Comparison of ENCODE assay signal across 8 cellular contexts in genomic region chr19:43620061-43621001, GRCh38. TPM values are rescaled to one million over a fixed set of nuclear protein-coding genes. Genes with fewer than 3 reads are reported as not detected.
A peak's percentile ranks its signal among the peaks of the same experiment; 100 is the strongest.
DNase-seq lines count a peak whose midpoint lies in the region; ATAC-seq and TF ChIP-seq lines count a peak whose summit lies in the region.

No MANE protein-coding gene starts in this region.

- no peaks in the 10 kb centered on the region for H3K27me3 Mint-ChIP-seq in effector memory CD8-positive, alpha-beta T cell

- H3K9me3 ChIP-seq in neutrophil: no peaks in the 10 kb centered on the region

- H3K4me1 Mint-ChIP-seq in effector memory CD8-positive, alpha-beta T cell (ENCODE audit: low read depth in 2 of 2): peaks cover 20 to 26% of the 10 kb centered on the region in 2 donors

- H3K36me3 Mint-ChIP-seq in effector memory CD8-positive, alpha-beta T cell (ENCODE audit: insufficient read depth): peaks cover 4% of the 10 kb centered on the region

- H3K27ac Mint-ChIP-seq in effector memory CD8-positive, alpha-beta T cell: peak overlapping the region; percentile 94 to 95

- ATAC-seq in GM21447 (IDR thresholded peaks at IDR 0.05; ENCODE audit: unreplicated experiment): peak; percentile 6
- no peak for ATAC-seq in effector memory CD8-positive, alpha-beta T cell (replicated peaks)

- peak overlapping the region; percentile 84 to 94 for H3K4me3 ChIP-seq in neutrophil (ENCODE audit: low read depth in 1 of 2, low read length in 1 of 2)

- H3K4me3 Mint-ChIP-seq in effector memory CD8-positive, alpha-beta T cell: peak overlapping the region; percentile 98

- H3K4me1 ChIP-seq in neutrophil (ENCODE audit: control insufficient read depth in 1 of 2, insufficient read depth in 1 of 2, low read depth in 1 of 2, low read length in 1 of 2): peaks cover 13 to 17% of the 10 kb centered on the region in 2 experiments

- H3K27me3 ChIP-seq in neutrophil: peaks cover 7% of the 10 kb centered on the region

- intact Hi-C loops in posterior vena cava (cut with DNase I): no loop called here

- H3K9me3 Mint-ChIP-seq in effector memory CD8-positive, alpha-beta T cell: no peaks in the 10 kb centered on the region

- peak in 2 of 3 experiments; percentile 73 for DNase-seq in effector memory CD8-positive, alpha-beta T cell
- DNase-seq in amniotic stem cell (lab: John Stamatoyannopoulos, UW) (no peak), AG08395 (ENCODE audit: low spot score) (no peak), Ammon's horn (ENCODE audit: low spot score) (no peak), posterior vena cava (ENCODE audit: low spot score) (no peak)

- H3K27ac ChIP-seq in VCaP: peak overlapping the region; percentile 98
- peak overlapping the region; percentile 89 for H3K27ac ChIP-seq in neutrophil

- TF ChIP-seq CTCF in VCaP (conservative IDR thresholded peaks at IDR 0.05): no peak
- no peak for TF ChIP-seq CTCF in neutrophil (IDR thresholded peaks at IDR 0.05)

- H3K36me3 ChIP-seq in neutrophil: no peaks in the 10 kb centered on the region

RNA-seq across cellular contexts. Expression of gene ZNF428, which starts 0.9 kb away (rescaled TPM):
- 10 to 100 TPM; 22.9 to 29.2 TPM for total RNA-seq in posterior vena cava

RNA-seq across cellular contexts. Expression of gene SRRM5, which starts 8.4 kb away (rescaled TPM):
- under 1 TPM; 0.23 to 0.38 TPM for total RNA-seq in posterior vena cava

RNA-seq across cellular contexts. Expression of gene CADM4, which starts 19.3 kb away (rescaled TPM):
- 1 to 10 TPM; 3.3 to 4.0 TPM for total RNA-seq in posterior vena cava

RNA-seq across cellular contexts. Expression of gene ZNF576, which starts 23.9 kb away (rescaled TPM):
- total RNA-seq in posterior vena cava: 10 to 100 TPM in 1 of 2 donors, 1 to 10 TPM in 1; 8.9 to 13.2 TPM

RNA-seq across cellular contexts. Expression of gene IRGQ, which starts 24.4 kb away (rescaled TPM):
- 10 to 100 TPM; 19.2 to 21.0 TPM for total RNA-seq in posterior vena cava

Comparison
In these comparisons a context has a peak if more than half of its experiments do, and no peak if none do; other contexts are left out.
1. DNase-seq: peak in effector memory CD8-positive, alpha-beta T cell (2 of 3); none in amniotic stem cell (single experiment), AG08395 (single experiment), Ammon's horn (single experiment) and posterior vena cava (single experiment).